In genomic region chr3:142022381-142022780, GRCh38 we compare ENCODE assay signal across 8 cellular contexts.
A peak's percentile ranks its signal among the peaks of the same experiment; 100 is the strongest.
DNase-seq lines count a peak whose midpoint lies in the region; ATAC-seq and TF ChIP-seq lines count a peak whose summit lies in the region.

No MANE protein-coding gene starts in this region.

- no peaks in the 10 kb centered on the region for H3K27me3 ChIP-seq in CD4-positive, alpha-beta T cell (ENCODE audit: control insufficient read depth, insufficient read depth, low read length)
- H3K27me3 ChIP-seq in sigmoid colon = no peaks in the 10 kb centered on the region

- peaks cover 99% of the 10 kb centered on the region for H3K79me2 ChIP-seq in OCI-LY7 (ENCODE audit: insufficient read depth, low read depth, low read length)

- no peak overlapping the region for H3K27ac ChIP-seq in CD4-positive, alpha-beta T cell (ENCODE audit: low read depth, low read length)
- peak overlapping the region; percentile 65 for H3K27ac ChIP-seq in OCI-LY7 (ENCODE audit: low read depth, low read length, poor library complexity, severe bottlenecking)
- peak overlapping the region in 1 of 4 donors; percentile 1 for H3K27ac ChIP-seq in sigmoid colon

- H3K9me2 ChIP-seq in OCI-LY7 (ENCODE audit: insufficient read depth, low read length) = no peaks in the 10 kb centered on the region

- BruUV-seq in OCI-LY7 (replicated peaks; lab: Mats Ljungman, UMichigan) (no TSS peak), Calu3 (replicated peaks; lab: Mats Ljungman, UMichigan) (no TSS peak)

- no peaks in the 10 kb centered on the region for H3K9me3 Mint-ChIP-seq in CD4-positive, alpha-beta T cell
- no peaks in the 10 kb centered on the region for H3K9me3 Mint-ChIP-seq in Calu3 (ENCODE audit: low read depth, unreplicated experiment)

- H4K20me1 ChIP-seq in OCI-LY7 (ENCODE audit: insufficient read depth, low read length) = peaks cover 8% of the 10 kb centered on the region; the same call in 1 of the 2 replicates

- POLR2A ChIA-PET in CD4-positive, alpha-beta T cell (lab: Charles Lee) = no interaction called here
- POLR2A ChIA-PET in OCI-LY7 (lab: Charles Lee) = interaction anchor here (1.0 to 2.1 kb wide), 4 partner anchors 9 to 152 kb away, joined by 3 to 9 read pairs (median 6); partner anchors contain the start of gene TFDP2

- H3K4me3 Mint-ChIP-seq in CD4-positive, alpha-beta T cell = no peak overlapping the region
- H3K4me3 Mint-ChIP-seq in Calu3 (ENCODE audit: low read depth, unreplicated experiment) = no peak overlapping the region

- H3K4me2 ChIP-seq in OCI-LY7 (ENCODE audit: low read length) = peak overlapping the region; percentile 58

- H3K27me3 Mint-ChIP-seq in CD4-positive, alpha-beta T cell = no peaks in the 10 kb centered on the region
- H3K27me3 Mint-ChIP-seq in Calu3 (ENCODE audit: unreplicated experiment) = no peaks in the 10 kb centered on the region

- 63 to 65% methylated on average over 1 of the region's 1 CpG for WGBS in sigmoid colon, 2 donors

- peaks cover 39% of the 10 kb centered on the region for H3K4me1 Mint-ChIP-seq in CD4-positive, alpha-beta T cell (ENCODE audit: low read depth)
- no peaks in the 10 kb centered on the region for H3K4me1 Mint-ChIP-seq in Calu3 (ENCODE audit: low read depth, unreplicated experiment)

- H3K4me3 ChIP-seq in OCI-LY7 (ENCODE audit: low read depth, low read length, poor library complexity, severe bottlenecking) = peak overlapping the region; percentile 33
- no peak overlapping the region for H3K4me3 ChIP-seq in sigmoid colon

- TF ChIP-seq POLR2A in sigmoid colon (IDR thresholded peaks at IDR 0.05) = no peak

- no peak for TF ChIP-seq EP300 in sigmoid colon (IDR thresholded peaks at IDR 0.05)

- DNase-seq in CD4-positive, alpha-beta T cell = no peak
- DNase-seq in OCI-LY7 (ENCODE audit: low spot score) = peak; percentile 79
- no peak for DNase-seq in left colon
- DNase-seq in SKM-1 (lab: John Stamatoyannopoulos, UW; ENCODE audit: unreplicated experiment) = no peak
- no peak for DNase-seq in Calu3
- DNase-seq in sigmoid colon = no peak

- intact Hi-C loops in CD4-positive, alpha-beta T cell (cut with DNase I, micrococcal nuclease) = loop anchor here in 1 of 2 experiments (10.0 kb wide), 1 partner anchor 202 kb away; the partner anchor contains the start of gene GK5
- intact Hi-C loops in OCI-LY7 (cut with micrococcal nuclease; ENCODE audit: unreplicated experiment) = loop anchor here (2.0 to 10.0 kb wide), 6 partner anchors 126 to 1952 kb away; partner anchors contain the start of genes DIPK2A, GK5, TFDP2 and U2SURP
- intact Hi-C loops in left colon (cut with DNase I, micrococcal nuclease) = no loop called here
- intact Hi-C loops in Calu3 (cut with micrococcal nuclease; ENCODE audit: unreplicated experiment) = no loop called here
- intact Hi-C loops in sigmoid colon (cut with DNase I) = no loop called here

- peaks cover 9% of the 10 kb centered on the region for H3K36me3 Mint-ChIP-seq in CD4-positive, alpha-beta T cell (ENCODE audit: low read depth)
- no peaks in the 10 kb centered on the region for H3K36me3 Mint-ChIP-seq in Calu3 (ENCODE audit: insufficient read depth, unreplicated experiment)

- H3K9me3 ChIP-seq in CD4-positive, alpha-beta T cell (ENCODE audit: control insufficient read depth, low read length) = no peaks in the 10 kb centered on the region
- H3K9me3 ChIP-seq in OCI-LY7 (ENCODE audit: low read length) = no peaks in the 10 kb centered on the region
- H3K9me3 ChIP-seq in sigmoid colon = no peaks in the 10 kb centered on the region

- H3K27ac Mint-ChIP-seq in CD4-positive, alpha-beta T cell = no peak overlapping the region
- H3K27ac Mint-ChIP-seq in Calu3 (ENCODE audit: unreplicated experiment) = no peak overlapping the region

- CTCF ChIA-PET in CD4-positive, alpha-beta T cell (lab: Charles Lee) = no interaction called here
- CTCF ChIA-PET in OCI-LY7 (lab: Charles Lee; ENCODE audit: unreplicated experiment) (no interaction called here), Calu3 (lab: Charles Lee) (no interaction called here)

- H3K4me1 ChIP-seq in OCI-LY7 (ENCODE audit: insufficient read depth, low read length, poor library complexity, severe bottlenecking) (peaks cover 67% of the 10 kb centered on the region), sigmoid colon (peaks cover 0 to 43% (median 20%) of the 10 kb centered on the region in 4 donors)

- ATAC-seq in CD4-positive, alpha-beta T cell (ENCODE audit: poor library complexity) = peak; percentile 51
- ATAC-seq in GM18868 (IDR thresholded peaks at IDR 0.05; ENCODE audit: unreplicated experiment) = peak; percentile 88
- ATAC-seq in HG03064 (IDR thresholded peaks at IDR 0.05; ENCODE audit: low read depth, unreplicated experiment) = peak; percentile 66
- ATAC-seq in left colon = peak; percentile 71

- H3K36me3 ChIP-seq in OCI-LY7 (ENCODE audit: insufficient read depth, low read length) (peaks cover 82% of the 10 kb centered on the region), sigmoid colon (no peaks in the 10 kb centered on the region)

- no peak overlapping the region for H2AFZ ChIP-seq in OCI-LY7 (ENCODE audit: low read length)

- TF ChIP-seq CTCF in CD4-positive, alpha-beta T cell (IDR thresholded peaks at IDR 0.05) = no peak
- TF ChIP-seq CTCF in OCI-LY7 (conservative IDR thresholded peaks at IDR 0.05; ENCODE audit: low read length) (peak; percentile 81), Calu3 (IDR thresholded peaks at IDR 0.05; ENCODE audit: unreplicated experiment) (no peak), sigmoid colon (IDR thresholded peaks at IDR 0.05) (no peak)
